1 cellular context compared by ENCODE assay signal in the genomic region with DNA sequence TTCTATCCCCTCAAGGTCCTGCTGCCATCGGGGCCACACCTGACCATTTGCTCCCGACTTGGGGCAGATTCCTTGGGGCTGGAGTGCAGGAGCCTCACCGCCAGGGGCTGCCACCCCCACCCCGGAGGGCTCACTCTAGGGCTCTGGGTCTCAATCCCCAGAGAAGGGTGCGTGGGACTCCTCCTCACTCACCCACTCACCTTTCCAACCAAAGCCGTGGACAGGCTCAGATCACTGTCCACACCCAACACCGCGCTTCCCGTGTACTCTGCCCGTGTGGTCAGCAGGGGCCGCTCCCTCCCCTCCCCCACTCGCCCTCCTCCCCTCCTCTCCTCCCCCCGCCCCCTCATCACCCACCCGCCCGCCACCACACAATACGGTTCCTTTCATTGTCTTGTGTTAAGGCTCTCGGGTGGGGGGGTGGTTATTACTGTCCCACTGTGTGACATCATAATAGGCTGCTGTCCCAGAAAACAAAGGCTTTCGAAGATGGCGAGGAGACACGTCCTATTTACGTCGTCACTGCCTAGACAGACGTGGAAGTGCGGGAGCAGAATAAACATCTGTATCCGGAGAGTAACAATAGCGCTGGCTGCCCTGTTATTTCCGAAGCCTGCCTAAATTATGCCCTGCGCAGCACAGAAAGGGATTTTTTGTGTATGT.
A peak's percentile ranks its signal among the peaks of the same experiment; 100 is the strongest.
TF ChIP-seq lines count a peak whose summit lies in the region.

No MANE protein-coding gene starts in this region.

TF ChIP-seq in H1, 55 proteins besides CTCF, POLR2A, EP300 and RAD21:
- TF ChIP-seq SIN3A (conservative IDR thresholded peaks at IDR 0.05 in 1 of 2, IDR thresholded peaks at IDR 0.05 in 1 of 2; ENCODE audit: low read depth in 1 of 2, low read length in 2 of 2) (no peak), CREB1 (IDR thresholded peaks at IDR 0.05) (peak; percentile 30; the same call in 1 of the 2 replicates)
TF ChIP-seq in H1: peak in this region for 1.
